ENCODE assay signal across 1 cellular context in genomic region chr6:138382498-138383265, GRCh38.
TF ChIP-seq lines count a peak whose summit lies in the region.

No MANE protein-coding gene starts in this region.

TF ChIP-seq in K562, 482 proteins besides CTCF, POLR2A, EP300 and RAD21:
- no peak for TF ChIP-seq BCOR (IDR thresholded peaks at IDR 0.05)
